ENCODE assay signal across 9 cellular contexts in the genomic region with DNA sequence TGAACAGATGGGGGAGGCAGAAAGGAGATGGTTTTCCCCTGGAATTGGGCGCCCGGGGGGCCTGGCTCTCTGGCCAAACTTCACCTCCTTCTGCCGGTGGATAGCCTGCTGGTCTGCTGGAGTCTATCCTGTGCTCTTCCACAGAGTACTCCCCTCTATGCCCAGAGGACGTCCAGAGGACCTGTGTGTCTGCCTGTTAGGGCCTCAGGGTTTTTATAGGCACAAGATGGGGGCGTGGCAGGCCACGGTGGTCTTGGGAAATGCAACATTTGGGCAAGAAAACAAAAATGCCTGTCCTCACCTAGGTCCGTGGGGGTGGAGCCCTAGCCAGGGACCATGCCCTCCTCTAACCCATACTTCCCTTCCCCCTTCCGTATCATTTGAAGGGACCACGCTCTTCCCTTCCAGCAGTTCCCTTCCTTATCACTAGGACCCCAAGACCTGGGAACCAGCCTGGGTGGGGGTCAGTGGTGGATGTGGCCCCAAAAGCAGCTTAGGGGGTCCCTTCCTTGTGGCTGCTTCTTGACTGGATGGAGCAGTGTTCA. TPM values are rescaled to one million over a fixed set of nuclear protein-coding genes. Genes with fewer than 3 reads are reported as not detected.
DNase-seq lines count a peak whose midpoint lies in the region; ATAC-seq and TF ChIP-seq lines count a peak whose summit lies in the region.
"Had no signal": no experiment of that assay in that cellular context is flagged by ENCODE, and none has a peak within 500 bp of the region (broad histone marks: within the 10 kb centered on the region; RNA-seq: fewer than 3 reads in every experiment).

No MANE protein-coding gene starts in this region.

- no peaks in the 10 kb centered on the region for H4K20me1 ChIP-seq in OCI-LY3 (ENCODE audit: insufficient read depth, low read length)

- H3K27ac Mint-ChIP-seq in CD8-positive, alpha-beta T cell, result peak overlapping the region; percentile 85

- H3K9me3 ChIP-seq in CD8-positive, alpha-beta T cell (ENCODE audit: low read length), result no peaks in the 10 kb centered on the region
- H3K9me3 ChIP-seq in OCI-LY3 (ENCODE audit: insufficient read depth, low read length), result no peaks in the 10 kb centered on the region
- no peaks in the 10 kb centered on the region for H3K9me3 ChIP-seq in endocrine pancreas (ENCODE audit: control insufficient read depth, low read length)
- no peaks in the 10 kb centered on the region for H3K9me3 ChIP-seq in parathyroid adenoma (ENCODE audit: control insufficient read depth, low read length)

- no peaks in the 10 kb centered on the region for H3K79me2 ChIP-seq in OCI-LY3 (ENCODE audit: low read length)
- H3K79me2 ChIP-seq in parathyroid adenoma, result no peaks in the 10 kb centered on the region

- no peak for DNase-seq in CD8-positive, alpha-beta T cell
- DNase-seq in C1 segment of cervical spinal cord (lab: John Stamatoyannopoulos, UW) (no peak), NCI-H345 treated with DMSO at 0.1 percent for 48 hours (lab: John Stamatoyannopoulos, UW; ENCODE audit: unreplicated experiment) (no peak), dermis blood vessel endothelial cell (no peak)
- DNase-seq in stimulated activated CD4-positive, alpha-beta T cell treated with anti-CD3 and anti-CD28 coated beads, Interleukin-4, amount 100 ng/mL, for 24 hours, result no peak
- DNase-seq: NCI-H1930 had no signal

- H3K9me3 Mint-ChIP-seq in CD8-positive, alpha-beta T cell, result no peaks in the 10 kb centered on the region

- CTCF ChIA-PET in CD8-positive, alpha-beta T cell (lab: Charles Lee), result no interaction called here

- peak overlapping the region; percentile 26 for H3K27ac ChIP-seq in CD8-positive, alpha-beta T cell (ENCODE audit: low read depth, low read length)
- no peak overlapping the region for H3K27ac ChIP-seq in OCI-LY3 (ENCODE audit: low read length)
- H3K27ac ChIP-seq in parathyroid adenoma, result peak overlapping the region; percentile 59

- peak overlapping the region; percentile 73 for H3K4me3 ChIP-seq in CD8-positive, alpha-beta T cell (ENCODE audit: low read depth, low read length)
- H3K4me3 ChIP-seq in OCI-LY3 (ENCODE audit: low read length) (peak overlapping the region; percentile 76), endocrine pancreas (ENCODE audit: control insufficient read depth, insufficient read depth, low read length) (no peak overlapping the region), parathyroid adenoma (ENCODE audit: low read depth, low read length) (peak overlapping the region; percentile 73)

- intact Hi-C loops in CD8-positive, alpha-beta T cell (cut with DNase I, micrococcal nuclease), result no loop called here

- no peak for TF ChIP-seq CTCF in CD8-positive, alpha-beta T cell (IDR thresholded peaks at IDR 0.05)
- no peak for TF ChIP-seq CTCF in OCI-LY3 (IDR thresholded peaks at IDR 0.05; ENCODE audit: low read depth, low read length)
- TF ChIP-seq CTCF in parathyroid adenoma (IDR thresholded peaks at IDR 0.05), result no peak

- H3K36me3 ChIP-seq in CD8-positive, alpha-beta T cell (ENCODE audit: insufficient read depth, low read length), result no peaks in the 10 kb centered on the region
- H3K36me3 ChIP-seq in OCI-LY3 (replicated peaks; ENCODE audit: low read depth, low read length) (no peaks in the 10 kb centered on the region), endocrine pancreas (ENCODE audit: control insufficient read depth, insufficient read depth, low read length) (no peaks in the 10 kb centered on the region), parathyroid adenoma (ENCODE audit: control insufficient read depth, insufficient read depth, low read length) (no peaks in the 10 kb centered on the region)

- H3K4me2 ChIP-seq in OCI-LY3 (ENCODE audit: low read length) (peak overlapping the region; percentile 69), parathyroid adenoma (ENCODE audit: low read length) (peak overlapping the region; percentile 98)

- POLR2A ChIA-PET in CD8-positive, alpha-beta T cell (lab: Charles Lee), result interaction anchor here (1.0 kb wide), 1 partner anchor 9 kb away, joined by 3 read pairs; no protein-coding TSS in a partner anchor

- no peaks in the 10 kb centered on the region for H3K36me3 Mint-ChIP-seq in CD8-positive, alpha-beta T cell

- H3K4me3 Mint-ChIP-seq in CD8-positive, alpha-beta T cell, result peak overlapping the region; percentile 87

- ATAC-seq in CD8-positive, alpha-beta T cell, result no peak

- H3K9ac ChIP-seq in OCI-LY3 (ENCODE audit: low read length) (peak overlapping the region; percentile 64; the same call in 1 of the 2 replicates), endocrine pancreas (ENCODE audit: control insufficient read depth, insufficient read depth, low read length) (peak overlapping the region; percentile 1), parathyroid adenoma (no peak overlapping the region)

- H3K27me3 ChIP-seq in CD8-positive, alpha-beta T cell (ENCODE audit: insufficient read depth, low read length), result no peaks in the 10 kb centered on the region
- H3K27me3 ChIP-seq in OCI-LY3 (ENCODE audit: low read depth, low read length), result no peaks in the 10 kb centered on the region
- H3K27me3 ChIP-seq in endocrine pancreas (ENCODE audit: control insufficient read depth, insufficient read depth, low read length), result no peaks in the 10 kb centered on the region
- no peaks in the 10 kb centered on the region for H3K27me3 ChIP-seq in parathyroid adenoma (ENCODE audit: control insufficient read depth, insufficient read depth, low read length)

- H3K4me1 Mint-ChIP-seq in CD8-positive, alpha-beta T cell (ENCODE audit: low read depth), result peaks cover 15% of the 10 kb centered on the region

- no peaks in the 10 kb centered on the region for H3K27me3 Mint-ChIP-seq in CD8-positive, alpha-beta T cell (ENCODE audit: low read depth)

- H3K4me1 ChIP-seq in CD8-positive, alpha-beta T cell (ENCODE audit: insufficient read depth, low read length), result peaks cover 16% of the 10 kb centered on the region
- H3K4me1 ChIP-seq in OCI-LY3 (ENCODE audit: low read length) (0 out of 2 replicates have a peak, but pooled peaks cover 3% of the 10 kb centered on the region), endocrine pancreas (ENCODE audit: control insufficient read depth, insufficient read depth, low read length) (no peaks in the 10 kb centered on the region), parathyroid adenoma (peaks cover 5% of the 10 kb centered on the region)

- H2AFZ ChIP-seq in OCI-LY3 (ENCODE audit: low read depth, low read length), result 0 out of 2 replicates have a peak overlapping the region, but pooled peaks have one; percentile 57
- H2AFZ ChIP-seq in parathyroid adenoma, result peak overlapping the region; percentile 100

RNA-seq across cellular contexts. Expression of gene ZNF337, which starts 53.6 kb away (rescaled TPM):
- 10 to 100 TPM; 21.5 TPM for total RNA-seq in CD8-positive, alpha-beta T cell
- 16.6 and 19.1 TPM in 2 replicates for total RNA-seq in dermis blood vessel endothelial cell
